38 cellular contexts compared by ENCODE assay signal in the genomic region with DNA sequence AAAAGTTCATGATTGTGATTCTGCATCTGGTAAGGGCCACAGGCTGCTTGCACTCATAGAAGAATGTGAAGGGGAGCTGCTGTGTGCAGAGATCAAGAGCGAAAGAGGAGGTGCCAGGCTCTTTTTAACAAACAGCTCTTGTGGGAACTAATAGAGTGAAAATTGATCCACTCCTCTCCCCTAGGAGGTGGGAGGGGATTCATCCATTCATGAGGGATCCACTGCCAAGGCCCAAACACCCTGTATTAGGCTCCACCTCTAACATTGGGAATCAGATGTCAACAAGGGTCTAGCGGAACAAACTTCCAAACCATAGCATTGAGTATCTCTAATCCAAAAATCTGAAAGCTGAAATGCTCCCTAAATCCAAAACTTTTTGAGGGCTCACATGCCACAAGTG.
"Had no signal": no experiment of that assay in that cellular context is flagged by ENCODE, and none has a peak within 500 bp of the region (broad histone marks: within the 10 kb centered on the region; RNA-seq: fewer than 3 reads in every experiment).

No MANE protein-coding gene starts in this region.

- H3K36me3 ChIP-seq: ascending aorta, cardiac muscle cell had no signal

- H3K9me3 Mint-ChIP-seq: activated CD4-positive, alpha-beta memory T cell treated with anti-CD3 and anti-CD28 coated beads, Interleukin-2, amount 10 ng/mL, durations not matched to agents 7 days and 5 days; activated CD4-positive, alpha-beta T cell treated with anti-CD3 and anti-CD28 coated beads, Interleukin-2, amount 10 ng/mL, durations not matched to agents 7 days and 5 days; activated naive CD4-positive, alpha-beta T cell treated with anti-CD3 and anti-CD28 coated beads, Interleukin-2, amount 10 ng/mL, durations not matched to agents 7 days and 5 days; activated naive CD4-positive, alpha-beta T cell treated with anti-CD3 and anti-CD28 coated beads, Interleukin-2, amount 50 U/mL, for 24 hours; activated naive CD8-positive, alpha-beta T cell treated with anti-CD3 and anti-CD28 coated beads, Interleukin-2, amount 10 ng/mL, durations not matched to agents 7 days and 5 days; activated naive CD8-positive, alpha-beta T cell treated with anti-CD3 and anti-CD28 coated beads, Interleukin-2, amount 50 U/mL, for 24 hours; activated T-cell treated with anti-CD3 and anti-CD28 coated beads, Interleukin-2, amount 50 U/mL, for 24 hours; activated T-helper 2 cell treated with anti-CD3 and anti-CD28 coated beads, Interferon-gamma antibody, Interleukin-2, Interleukin-4, amounts not matched to agents 10 μg/mL and 5 μg/mL and 100 μg/mL, durations not matched to agents 14 hours and 24 hours and 36 hours; brain; central memory CD8-positive, alpha-beta T cell; T-helper 1 cell treated with Interleukin-12 subunit alpha and Interleukin-12 subunit beta and Interleukin-4 antibody, amounts not matched to agents 30 μg/mL and 1 μg/mL, for 36 hours; T-helper 2 cell treated with Interferon-gamma antibody and Interleukin-4, amounts not matched to agents 5 μg/mL and 100 μg/mL, for 36 hours had no signal

- H3K4me3 Mint-ChIP-seq: activated CD4-positive, alpha-beta memory T cell treated with anti-CD3 and anti-CD28 coated beads, Interleukin-2, amount 10 ng/mL, durations not matched to agents 7 days and 5 days; activated CD4-positive, alpha-beta T cell treated with anti-CD3 and anti-CD28 coated beads for 36 hours; activated CD4-positive, alpha-beta T cell treated with anti-CD3 and anti-CD28 coated beads, Interleukin-2, amount 10 ng/mL, durations not matched to agents 7 days and 5 days; activated CD8-positive, alpha-beta memory T cell treated with anti-CD3 and anti-CD28 coated beads, Interleukin-2, amount 10 ng/mL, durations not matched to agents 7 days and 5 days; activated CD8-positive, alpha-beta T cell treated with anti-CD3 and anti-CD28 coated beads, Interleukin-2, amount 10 ng/mL, durations not matched to agents 7 days and 5 days; activated naive CD4-positive, alpha-beta T cell treated with anti-CD3 and anti-CD28 coated beads, Interleukin-2, amount 10 ng/mL, durations not matched to agents 7 days and 5 days; activated naive CD4-positive, alpha-beta T cell treated with anti-CD3 and anti-CD28 coated beads, Interleukin-2, amount 50 U/mL, for 24 hours; activated naive CD8-positive, alpha-beta T cell; activated naive CD8-positive, alpha-beta T cell treated with anti-CD3 and anti-CD28 coated beads, Interleukin-2, amount 10 ng/mL, durations not matched to agents 7 days and 5 days; activated naive CD8-positive, alpha-beta T cell treated with anti-CD3 and anti-CD28 coated beads, Interleukin-2, amount 50 U/mL, for 24 hours; activated T-cell treated with anti-CD3 and anti-CD28 coated beads, Interleukin-2, amount 50 U/mL, for 24 hours; brain; central memory CD8-positive, alpha-beta T cell; T-helper 1 cell treated with Interleukin-12 subunit alpha and Interleukin-12 subunit beta and Interleukin-4 antibody, amounts not matched to agents 30 μg/mL and 1 μg/mL, for 36 hours; T-helper 2 cell treated with Interferon-gamma antibody and Interleukin-4, amounts not matched to agents 5 μg/mL and 100 μg/mL, for 36 hours had no signal

- H3K4me1 Mint-ChIP-seq: activated CD4-positive, alpha-beta memory T cell treated with anti-CD3 and anti-CD28 coated beads, Interleukin-2, amount 10 ng/mL, durations not matched to agents 7 days and 5 days; activated CD4-positive, alpha-beta T cell treated with anti-CD3 and anti-CD28 coated beads for 36 hours; activated CD4-positive, alpha-beta T cell treated with anti-CD3 and anti-CD28 coated beads, Interleukin-2, amount 10 ng/mL, durations not matched to agents 7 days and 5 days; activated CD8-positive, alpha-beta memory T cell treated with anti-CD3 and anti-CD28 coated beads, Interleukin-2, amount 10 ng/mL, durations not matched to agents 7 days and 5 days; activated naive CD4-positive, alpha-beta T cell treated with anti-CD3 and anti-CD28 coated beads, Interleukin-2, amount 10 ng/mL, durations not matched to agents 7 days and 5 days; activated naive CD4-positive, alpha-beta T cell treated with anti-CD3 and anti-CD28 coated beads, Interleukin-2, amount 50 U/mL, for 24 hours; activated naive CD8-positive, alpha-beta T cell treated with anti-CD3 and anti-CD28 coated beads, Interleukin-2, amount 10 ng/mL, durations not matched to agents 7 days and 5 days; activated naive CD8-positive, alpha-beta T cell treated with anti-CD3 and anti-CD28 coated beads, Interleukin-2, amount 50 U/mL, for 24 hours; brain; central memory CD8-positive, alpha-beta T cell had no signal

- H3K27ac Mint-ChIP-seq: activated CD4-positive, alpha-beta memory T cell treated with anti-CD3 and anti-CD28 coated beads, Interleukin-2, amount 10 ng/mL, durations not matched to agents 7 days and 5 days; activated CD4-positive, alpha-beta T cell treated with anti-CD3 and anti-CD28 coated beads for 36 hours; activated CD4-positive, alpha-beta T cell treated with anti-CD3 and anti-CD28 coated beads, Interleukin-2, amount 10 ng/mL, durations not matched to agents 7 days and 5 days; activated CD8-positive, alpha-beta memory T cell treated with anti-CD3 and anti-CD28 coated beads, Interleukin-2, amount 10 ng/mL, durations not matched to agents 7 days and 5 days; activated CD8-positive, alpha-beta T cell treated with anti-CD3 and anti-CD28 coated beads, Interleukin-2, amount 10 ng/mL, durations not matched to agents 7 days and 5 days; activated naive CD4-positive, alpha-beta T cell treated with anti-CD3 and anti-CD28 coated beads, Interleukin-2, amount 10 ng/mL, durations not matched to agents 7 days and 5 days; activated naive CD4-positive, alpha-beta T cell treated with anti-CD3 and anti-CD28 coated beads, Interleukin-2, amount 50 U/mL, for 24 hours; activated naive CD8-positive, alpha-beta T cell; activated naive CD8-positive, alpha-beta T cell treated with anti-CD3 and anti-CD28 coated beads, Interleukin-2, amount 10 ng/mL, durations not matched to agents 7 days and 5 days; activated naive CD8-positive, alpha-beta T cell treated with anti-CD3 and anti-CD28 coated beads, Interleukin-2, amount 50 U/mL, for 24 hours; activated T-cell treated with anti-CD3 and anti-CD28 coated beads, Interleukin-2, amount 50 U/mL, for 24 hours; activated T-helper 2 cell treated with anti-CD3 and anti-CD28 coated beads, Interferon-gamma antibody, Interleukin-2, Interleukin-4, amounts not matched to agents 10 μg/mL and 5 μg/mL and 100 μg/mL, durations not matched to agents 14 hours and 24 hours and 36 hours; brain; T-helper 1 cell treated with Interleukin-12 subunit alpha and Interleukin-12 subunit beta and Interleukin-4 antibody, amounts not matched to agents 30 μg/mL and 1 μg/mL, for 36 hours; T-helper 2 cell treated with Interferon-gamma antibody and Interleukin-4, amounts not matched to agents 5 μg/mL and 100 μg/mL, for 36 hours had no signal

- H3K4me1 ChIP-seq: ascending aorta had no signal

- H3K27me3 Mint-ChIP-seq: brain had no signal

- DNase-seq: activated CD4-positive, alpha-beta memory T cell treated with anti-CD3 and anti-CD28 coated beads, Interleukin-2, amount 10 ng/mL, durations not matched to agents 7 days and 5 days; activated CD4-positive, alpha-beta T cell treated with anti-CD3 and anti-CD28 coated beads for 1 hour; activated CD4-positive, alpha-beta T cell treated with anti-CD3 and anti-CD28 coated beads for 36 hours; activated CD4-positive, alpha-beta T cell treated with anti-CD3 and anti-CD28 coated beads, Interleukin-2, amount 10 ng/mL, durations not matched to agents 7 days and 5 days; activated CD4-positive, alpha-beta T cell treated with anti-CD3 and anti-CD28 coated beads, Interleukin-2, amount 50 U/mL, for 48 hours; activated CD4-positive, CD25-positive, alpha-beta regulatory T cell; activated CD8-positive, alpha-beta memory T cell treated with anti-CD3 and anti-CD28 coated beads for 24 hours; activated CD8-positive, alpha-beta memory T cell treated with anti-CD3 and anti-CD28 coated beads, Interleukin-2, amount 10 ng/mL, durations not matched to agents 7 days and 5 days; activated CD8-positive, alpha-beta memory T cell treated with anti-CD3 and anti-CD28 coated beads, Interleukin-2, amount 50 U/mL, for 48 hours; activated CD8-positive, alpha-beta T cell treated with anti-CD3 and anti-CD28 coated beads, Interleukin-2, amount 10 ng/mL, durations not matched to agents 7 days and 5 days; activated effector memory CD4-positive, alpha-beta T cell treated with Interleukin-2 at 50 U/mL for 16 hours; activated gamma-delta T cell; activated naive CD4-positive, alpha-beta T cell treated with anti-CD3 and anti-CD28 coated beads, Interleukin-2, amount 10 ng/mL, durations not matched to agents 7 days and 5 days; activated naive CD4-positive, alpha-beta T cell treated with Interleukin-2 at 50 U/mL for 16 hours; activated naive CD8-positive, alpha-beta T cell treated with anti-CD3 and anti-CD28 coated beads, Interleukin-2, amount 10 ng/mL, durations not matched to agents 7 days and 5 days; activated naive CD8-positive, alpha-beta T cell treated with anti-CD3 and anti-CD28 coated beads, Interleukin-2, amount 50 U/mL, for 24 hours; activated T-cell treated with anti-CD3 and anti-CD28 coated beads, Interleukin-2, amount 50 U/mL, for 24 hours; activated T-cell treated with anti-CD3 and anti-CD28 coated beads, Interleukin-2, amount 50 U/mL, for 48 hours; amygdala; anterior cingulate cortex; caudate nucleus; T-helper 1 cell; T-helper 2 cell; T-helper 9 cell had no signal

- H3K36me3 Mint-ChIP-seq: activated naive CD4-positive, alpha-beta T cell treated with anti-CD3 and anti-CD28 coated beads, Interleukin-2, amount 10 ng/mL, durations not matched to agents 7 days and 5 days; activated naive CD4-positive, alpha-beta T cell treated with anti-CD3 and anti-CD28 coated beads, Interleukin-2, amount 50 U/mL, for 24 hours; activated naive CD8-positive, alpha-beta T cell; activated naive CD8-positive, alpha-beta T cell treated with anti-CD3 and anti-CD28 coated beads, Interleukin-2, amount 10 ng/mL, durations not matched to agents 7 days and 5 days; brain had no signal

- ATAC-seq: activated CD4-positive, alpha-beta T cell treated with anti-CD3 and anti-CD28 coated beads for 36 hours; activated CD4-positive, CD25-positive, alpha-beta regulatory T cell treated with anti-CD3 and anti-CD28 coated beads, Interleukin-2, amount 50 U/mL, for 24 hours; activated CD8-positive, alpha-beta memory T cell treated with anti-CD3 and anti-CD28 coated beads, Interleukin-2, amount 10 ng/mL, durations not matched to agents 7 days and 5 days; activated CD8-positive, alpha-beta T cell treated with anti-CD3 and anti-CD28 coated beads, Interleukin-2, amount 10 ng/mL, durations not matched to agents 7 days and 5 days; activated naive CD8-positive, alpha-beta T cell treated with anti-CD3 and anti-CD28 coated beads, Interleukin-2, amount 50 U/mL, for 24 hours had no signal

- FAIRE-seq: bronchial epithelial cell, colon, TTC549 had no signal

- H3K27me3 ChIP-seq: ascending aorta, cardiac muscle cell had no signal

- H3K9me3 ChIP-seq: ascending aorta had no signal

- H3K4me3 ChIP-seq: ascending aorta, cardiac muscle cell had no signal

- H3K27ac ChIP-seq: ascending aorta, cardiac muscle cell, VCaP had no signal
